ENCODE assay signal across 8 cellular contexts in the genomic region with DNA sequence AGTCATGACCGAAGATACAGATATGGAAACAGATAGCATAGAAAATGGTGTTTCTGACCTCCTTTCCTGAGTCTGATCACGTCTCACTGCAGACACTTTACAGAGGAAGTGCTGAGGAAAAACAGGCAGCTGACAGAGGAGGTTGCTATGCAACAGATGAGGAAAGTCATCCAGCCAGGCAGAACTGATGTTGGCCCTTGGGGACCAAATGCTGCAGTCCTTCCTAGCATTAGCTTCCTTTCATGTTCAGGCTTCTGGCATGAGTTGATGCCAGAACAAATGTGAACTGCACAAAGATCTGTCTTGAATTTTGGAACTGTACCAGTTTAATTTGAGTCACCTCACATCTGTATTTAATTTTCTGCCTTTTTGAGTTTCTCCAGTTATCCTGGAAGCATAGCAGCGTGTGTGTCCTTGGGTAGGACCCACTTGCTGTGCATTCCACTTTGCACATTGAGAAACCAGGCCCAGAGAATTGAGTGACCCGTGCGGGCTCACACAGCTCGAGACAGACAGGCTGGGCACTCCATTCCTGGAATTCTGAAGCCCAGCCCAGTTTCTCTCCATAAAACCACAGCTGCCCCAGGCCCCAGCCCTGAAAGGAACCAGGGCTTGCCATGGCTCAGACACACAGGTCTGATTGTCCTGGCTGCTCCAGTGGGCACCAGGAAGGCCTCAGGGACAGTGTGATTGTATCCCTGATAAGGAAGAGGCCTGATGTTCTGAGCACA. TPM values are rescaled to one million over a fixed set of nuclear protein-coding genes. Genes with fewer than 3 reads are reported as not detected.
DNase-seq lines count a peak whose midpoint lies in the region; ATAC-seq, FAIRE-seq and TF ChIP-seq lines count a peak whose summit lies in the region.

No MANE protein-coding gene starts in this region.

- FAIRE-seq in islet of Langerhans (lab: Jason Lieb, UNC): peak; percentile 99

- H3K4me1 ChIP-seq in adipocyte (ENCODE audit: control insufficient read depth, insufficient read depth, low read length) (peaks cover 19% of the 10 kb centered on the region), upper lobe of left lung (peaks cover 0 to 5% (median 1%) of the 10 kb centered on the region in 4 donors)

- peak overlapping the region in 3 of 4 donors; percentile 24 to 77 (median 74) for H3K27ac ChIP-seq in upper lobe of left lung

- ATAC-seq in upper lobe of left lung (ENCODE audit: low FRiP score in 2 of 2) (peak in 1 of 2 donors; percentile 75), HG03097 (IDR thresholded peaks at IDR 0.05; ENCODE audit: low FRiP score, unreplicated experiment) (no peak), HG02840 (IDR thresholded peaks at IDR 0.05; ENCODE audit: low FRiP score, unreplicated experiment) (no peak)

- 31 to 55% methylated on average over 3 to 6 of the region's 6 CpGs for WGBS in upper lobe of left lung, 2 donors

- TF ChIP-seq CTCF in upper lobe of left lung (IDR thresholded peaks at IDR 0.05): no peak

- no peak for TF ChIP-seq EP300 in upper lobe of left lung (IDR thresholded peaks at IDR 0.05)

- no peaks in the 10 kb centered on the region for H3K27me3 ChIP-seq in adipocyte (replicated peaks; ENCODE audit: control insufficient read depth, insufficient read depth, low read length)
- no peaks in the 10 kb centered on the region for H3K27me3 ChIP-seq in upper lobe of left lung

- peak overlapping the region; percentile 59 for H3K9ac ChIP-seq in adipocyte (ENCODE audit: low read length)

- DNase-seq in DMS53 treated with DMSO at 0.1 percent for 48 hours (lab: John Stamatoyannopoulos, UW; ENCODE audit: unreplicated experiment) (peak; percentile 22), HS-5 (ENCODE audit: low read depth) (peak; percentile 54), adipocyte (ENCODE audit: low read depth) (peak; percentile 90), upper lobe of left lung (no peak), NCI-H82 (lab: John Stamatoyannopoulos, UW) (no peak)

- no peak for TF ChIP-seq POLR2A in upper lobe of left lung (IDR thresholded peaks at IDR 0.05)

- peaks cover 14% of the 10 kb centered on the region for H3K36me3 ChIP-seq in adipocyte (ENCODE audit: control insufficient read depth, insufficient read depth, low read length, severe bottlenecking)
- H3K36me3 ChIP-seq in upper lobe of left lung: peaks cover 0 to 4% (median 0%) of the 10 kb centered on the region in 4 donors

- H3K9me3 ChIP-seq in adipocyte (ENCODE audit: control insufficient read depth, low read length): no peaks in the 10 kb centered on the region
- H3K9me3 ChIP-seq in upper lobe of left lung: no peaks in the 10 kb centered on the region

- H3K4me3 ChIP-seq in adipocyte (ENCODE audit: low read length) (peak overlapping the region; percentile 85), upper lobe of left lung (no peak overlapping the region)

RNA-seq across cellular contexts. Expression of gene MAGED1, which starts 1.4 kb away (rescaled TPM):
- 10 to 100 TPM; 25.1 to 72.8 (median 65.7) TPM for total RNA-seq in upper lobe of left lung

Comparison
In these comparisons a context has a peak if more than half of its experiments do, and no peak if none do; other contexts are left out.
1. DNase-seq: peak in DMS53 treated with DMSO at 0.1 percent for 48 hours (single experiment), HS-5 (single experiment) and adipocyte (single experiment); none in upper lobe of left lung (0 of 2) and NCI-H82 (single experiment).